8 cellular contexts compared by ENCODE assay signal in genomic region chr7:138979226-138979979, GRCh38. TPM values are rescaled to one million over a fixed set of nuclear protein-coding genes. Genes with fewer than 3 reads are reported as not detected.
DNase-seq lines count a peak whose midpoint lies in the region; ATAC-seq and TF ChIP-seq lines count a peak whose summit lies in the region.

No MANE protein-coding gene starts in this region.

- H3K9me3 ChIP-seq in CD4-positive, alpha-beta memory T cell (ENCODE audit: control insufficient read depth in 1 of 2, low read length in 2 of 2) = no peaks in the 10 kb centered on the region
- no peaks in the 10 kb centered on the region for H3K9me3 ChIP-seq in HCT116 (ENCODE audit: control insufficient read depth in 1 of 2, insufficient read depth in 1 of 2, low read depth in 1 of 2, low read length in 2 of 2)

- H3K4me1 ChIP-seq in CD4-positive, alpha-beta memory T cell (ENCODE audit: insufficient read depth, low read length) = peaks cover 6% of the 10 kb centered on the region
- H3K4me1 ChIP-seq in HCT116 (ENCODE audit: control insufficient read depth in 1 of 2, insufficient read depth in 2 of 2, low read length in 2 of 2) = peaks cover 7 to 41% of the 10 kb centered on the region in 2 experiments; a peak in 3 of 4 replicates

- H3K27ac ChIP-seq in CD4-positive, alpha-beta memory T cell (ENCODE audit: low read depth, low read length) = no peak overlapping the region
- no peak overlapping the region for H3K27ac ChIP-seq in HCT116 (ENCODE audit: low read depth, low read length)

- H3K27me3 Mint-ChIP-seq in CD4-positive, alpha-beta memory T cell = peaks cover 38% of the 10 kb centered on the region in 2 donors

- POLR2A ChIA-PET in CD4-positive, alpha-beta memory T cell (lab: Charles Lee; ENCODE audit: partially characterized antibody) = interaction anchor here (1.0 to 3.9 kb wide), 2 partner anchors 93 to 154 kb away, joined by 3 to 17 read pairs; a partner anchor contains a TSS
- POLR2A ChIA-PET in HCT116 (lab: Charles Lee) = interaction anchor here (1.2 kb wide), 1 partner anchor 93 kb away, joined by 3 read pairs; no protein-coding TSS in a partner anchor

- H3K9ac ChIP-seq in HCT116 (ENCODE audit: low read length) = no peak overlapping the region

- H3K4me3 Mint-ChIP-seq in CD4-positive, alpha-beta memory T cell = peak overlapping the region; percentile 18 to 90 (median 40)

- no peak overlapping the region for H2AFZ ChIP-seq in HCT116 (ENCODE audit: low read depth, low read length, poor library complexity, severe bottlenecking)

- no peaks in the 10 kb centered on the region for H4K20me1 ChIP-seq in HCT116 (ENCODE audit: insufficient read depth)

- no TSS peak for BruUV-seq in HCT116 (replicated peaks; lab: Mats Ljungman, UMichigan)

- CTCF ChIA-PET in CD4-positive, alpha-beta memory T cell (lab: Charles Lee; ENCODE audit: partially characterized antibody) = interaction anchor here (0.5 to 5.2 kb wide), 3 partner anchors 76 to 1246 kb away, joined by 3 to 42 read pairs (median 4); no protein-coding TSS in a partner anchor
- CTCF ChIA-PET in HCT116 (lab: Charles Lee) = no interaction called here

- H3K9me2 ChIP-seq in HCT116 (ENCODE audit: insufficient read depth) = no peaks in the 10 kb centered on the region

- peaks cover 9 to 26% (median 12%) of the 10 kb centered on the region in 4 donors for H3K4me1 Mint-ChIP-seq in CD4-positive, alpha-beta memory T cell

- peaks cover 0 to 1% of the 10 kb centered on the region in 2 donors for H3K36me3 Mint-ChIP-seq in CD4-positive, alpha-beta memory T cell

- intact Hi-C loops in CD4-positive, alpha-beta memory T cell (cut with micrococcal nuclease) = no loop called here
- intact Hi-C loops in HCT116 (cut with micrococcal nuclease) = no loop called here

- peak overlapping the region; percentile 87 for H3K4me2 ChIP-seq in HCT116 (ENCODE audit: low read length)

- H3K36me3 ChIP-seq in CD4-positive, alpha-beta memory T cell (ENCODE audit: insufficient read depth, low read length) = no peaks in the 10 kb centered on the region
- H3K36me3 ChIP-seq in HCT116 (ENCODE audit: control insufficient read depth in 1 of 2, insufficient read depth in 2 of 2, low read length in 2 of 2) (no peaks in the 10 kb centered on the region), kidney epithelial cell (ENCODE audit: control insufficient read depth, insufficient read depth, low read length) (no peaks in the 10 kb centered on the region)

- H3K27ac Mint-ChIP-seq in CD4-positive, alpha-beta memory T cell = peak overlapping the region in 1 of 7 donors; percentile 26

- no peak for TF ChIP-seq RAD21 in HCT116 (IDR thresholded peaks at IDR 0.05; ENCODE audit: low read depth)

- H3K4me3 ChIP-seq in CD4-positive, alpha-beta memory T cell (ENCODE audit: low read length in 2 of 2) = no peak overlapping the region
- H3K4me3 ChIP-seq in HCT116 (replicated peaks in 1 of 2; ENCODE audit: low read depth in 1 of 2, low read length in 2 of 2) (no peak overlapping the region), kidney epithelial cell (ENCODE audit: low read depth, low read length) (peak overlapping the region; percentile 67)

- H3K27me3 ChIP-seq in CD4-positive, alpha-beta memory T cell (ENCODE audit: insufficient read depth, low read length) = peaks cover 22% of the 10 kb centered on the region
- H3K27me3 ChIP-seq in HCT116 (ENCODE audit: insufficient read depth, low read length) (no peaks in the 10 kb centered on the region), kidney epithelial cell (ENCODE audit: control insufficient read depth, insufficient read depth, low read length) (no peaks in the 10 kb centered on the region)

- RAD21 ChIA-PET in HCT116 (lab: Charles Lee; ENCODE audit: low non-redundant PET in 1 of 2, low total read pairs in 2 of 2, uncharacterized antibody in 2 of 2, unreplicated experiment in 2 of 2) = no interaction called here

- TF ChIP-seq POLR2A in HCT116 (IDR thresholded peaks at IDR 0.05; ENCODE audit: borderline replicate concordance, extremely low read depth, insufficient read depth, insufficient read length) = no peak

- no peaks in the 10 kb centered on the region for H3K9me3 Mint-ChIP-seq in CD4-positive, alpha-beta memory T cell

- H3K79me2 ChIP-seq in HCT116 (ENCODE audit: insufficient read depth, low read length) = peaks cover 14% of the 10 kb centered on the region

- DNase-seq in CD4-positive, alpha-beta memory T cell = peak in 2 of 5 donors; percentile 9 to 11
- DNase-seq in HCT116 (ENCODE audit: low read depth, low spot score) = peak; percentile 10
- peak; percentile 55 for DNase-seq in SW480 (ENCODE audit: low spot score)
- DNase-seq in kidney epithelial cell (ENCODE audit: low read depth) = no peak
- no peak for DNase-seq in amniotic stem cell (lab: John Stamatoyannopoulos, UW)
- DNase-seq in T-helper 9 cell = no peak
- no peak for DNase-seq in NOMO-1 (lab: John Stamatoyannopoulos, UW; ENCODE audit: unreplicated experiment in 2 of 2)

- ATAC-seq in HCT116 (no peak), HG02623 (IDR thresholded peaks at IDR 0.05; ENCODE audit: unreplicated experiment) (no peak)

- TF ChIP-seq CTCF in HCT116 (IDR thresholded peaks at IDR 0.05 in 2 of 3, conservative IDR thresholded peaks at IDR 0.05 in 1 of 3; ENCODE audit: borderline replicate concordance in 1 of 3, insufficient read depth in 1 of 3, low read depth in 2 of 3, low read length in 2 of 3) = peak in 1 of 3 experiments; percentile 25; a peak in 2 of 6 replicates
- no peak for TF ChIP-seq CTCF in kidney epithelial cell (IDR thresholded peaks at IDR 0.05; ENCODE audit: insufficient read depth, low read length, poor library complexity, severe bottlenecking)

TF ChIP-seq in HCT116, 20 proteins besides CTCF, POLR2A, EP300 and RAD21:
- TF ChIP-seq SIN3A (IDR thresholded peaks at IDR 0.05; ENCODE audit: low read depth) = no peak
- no peak for TF ChIP-seq POLR2AphosphoS5 (IDR thresholded peaks at IDR 0.05; ENCODE audit: low read depth, low read length)
- no peak for TF ChIP-seq MAX (IDR thresholded peaks at IDR 0.05)
- no peak for TF ChIP-seq ELF1 (IDR thresholded peaks at IDR 0.05; ENCODE audit: borderline replicate concordance, low read depth)
- no peak for TF ChIP-seq ZNF274 (IDR thresholded peaks at IDR 0.05; ENCODE audit: low read depth, low read length)
- TF ChIP-seq FOSL1 (IDR thresholded peaks at IDR 0.05; ENCODE audit: low read depth) = no peak
- TF ChIP-seq JUND (IDR thresholded peaks at IDR 0.05) = no peak
- TF ChIP-seq ATF3 (IDR thresholded peaks at IDR 0.05) = no peak
- TF ChIP-seq SRF (IDR thresholded peaks at IDR 0.05; ENCODE audit: low read depth) = no peak
- TF ChIP-seq, protein P1, sequence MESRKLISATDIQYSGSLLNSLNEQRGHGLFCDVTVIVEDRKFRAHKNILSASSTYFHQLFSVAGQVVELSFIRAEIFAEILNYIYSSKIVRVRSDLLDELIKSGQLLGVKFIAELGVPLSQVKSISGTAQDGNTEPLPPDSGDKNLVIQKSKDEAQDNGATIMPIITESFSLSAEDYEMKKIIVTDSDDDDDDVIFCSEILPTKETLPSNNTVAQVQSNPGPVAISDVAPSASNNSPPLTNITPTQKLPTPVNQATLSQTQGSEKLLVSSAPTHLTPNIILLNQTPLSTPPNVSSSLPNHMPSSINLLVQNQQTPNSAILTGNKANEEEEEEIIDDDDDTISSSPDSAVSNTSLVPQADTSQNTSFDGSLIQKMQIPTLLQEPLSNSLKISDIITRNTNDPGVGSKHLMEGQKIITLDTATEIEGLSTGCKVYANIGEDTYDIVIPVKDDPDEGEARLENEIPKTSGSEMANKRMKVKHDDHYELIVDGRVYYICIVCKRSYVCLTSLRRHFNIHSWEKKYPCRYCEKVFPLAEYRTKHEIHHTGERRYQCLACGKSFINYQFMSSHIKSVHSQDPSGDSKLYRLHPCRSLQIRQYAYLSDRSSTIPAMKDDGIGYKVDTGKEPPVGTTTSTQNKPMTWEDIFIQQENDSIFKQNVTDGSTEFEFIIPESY (IDR thresholded peaks at IDR 0.05; ENCODE audit: extremely low read depth, insufficient replicate concordance, low read length) = no peak
- no peak for TF ChIP-seq TCF7L2 (IDR thresholded peaks at IDR 0.05; ENCODE audit: borderline replicate concordance, extremely low read depth, insufficient read depth, insufficient read length)

RNA-seq across cellular contexts. Expression of gene KIAA1549, which starts 1.8 kb away (rescaled TPM):
- under 1 TPM; 0.06 to 0.11 TPM for total RNA-seq in CD4-positive, alpha-beta memory T cell
- under 1 TPM in 1 of 2 donors, not detected in 1; 0.02 TPM for polyA plus RNA-seq in CD4-positive, alpha-beta memory T cell
- total RNA-seq in HCT116 (2021; ENCODE audit: unreplicated experiment) (3.9 TPM), kidney epithelial cell (5.8 and 7.6 TPM in 2 replicates)
- 1.8 and 2.0 TPM in 2 replicates for polyA plus RNA-seq in HCT116 (2012)

RNA-seq across cellular contexts. Expression of gene ZC3HAV1L, which starts 56.4 kb away (rescaled TPM):
- 1 to 10 TPM; 3.8 to 4.6 TPM for total RNA-seq in CD4-positive, alpha-beta memory T cell
- under 1 TPM in 1 of 2 donors, not detected in 1; 0.37 TPM for polyA plus RNA-seq in CD4-positive, alpha-beta memory T cell
- total RNA-seq in HCT116 (2021; ENCODE audit: unreplicated experiment) (11.8 TPM), kidney epithelial cell (14.4 and 21.6 TPM in 2 replicates)
- 3.9 and 4.7 TPM in 2 replicates for polyA plus RNA-seq in HCT116 (2012)

Comparison
In these comparisons a context has a peak if more than half of its experiments do, and no peak if none do; other contexts are left out.
1. DNase-seq: peak in HCT116 (single experiment) and SW480 (single experiment); none in kidney epithelial cell (single experiment), amniotic stem cell (single experiment), T-helper 9 cell (single experiment) and NOMO-1 (0 of 2).